Comparison of ENCODE assay signal across 22 cellular contexts in the genomic region with DNA sequence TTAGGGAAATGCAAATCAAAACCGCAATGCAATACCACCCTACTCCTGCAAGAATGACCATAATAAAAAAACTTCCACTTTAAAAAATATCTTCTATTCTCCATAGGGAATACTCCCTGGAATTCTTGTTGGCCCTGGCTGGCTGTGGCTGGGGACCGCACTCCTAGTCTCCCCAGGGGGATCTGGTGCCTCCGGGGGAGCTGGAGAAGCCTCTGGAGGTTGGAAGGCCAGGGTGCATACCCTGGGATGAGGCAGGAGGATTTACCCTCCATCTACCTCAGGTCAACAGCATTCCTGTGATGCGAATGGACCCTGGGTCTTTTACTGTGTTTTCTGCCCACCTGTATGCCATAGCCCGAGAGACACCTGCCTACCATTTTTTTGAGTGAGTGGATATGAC.
"Had no signal": no experiment of that assay in that cellular context is flagged by ENCODE, and none has a peak within 500 bp of the region (broad histone marks: within the 10 kb centered on the region; RNA-seq: fewer than 3 reads in every experiment).

No MANE protein-coding gene starts in this region.

- H3K27ac Mint-ChIP-seq: dendritic cell treated with granulocyte-macrophage colony-stimulating factor and Interleukin-4, amounts not matched to agents 40 ng/mL and 50 ng/mL, for 4 days; effector memory CD8-positive, alpha-beta T cell had no signal

- H3K4me3 ChIP-seq: colonic mucosa, coronary artery, dorsolateral prefrontal cortex, esophagus muscularis mucosa, esophagus squamous epithelium, gastrocnemius medialis, gastroesophageal sphincter, heart left ventricle, heart right ventricle had no signal

- H3K9me3 Mint-ChIP-seq: dendritic cell treated with granulocyte-macrophage colony-stimulating factor and Interleukin-4, amounts not matched to agents 40 ng/mL and 50 ng/mL, for 4 days; effector memory CD8-positive, alpha-beta T cell had no signal

- H3K27ac ChIP-seq: colonic mucosa, coronary artery, epithelial cell of prostate, esophagus muscularis mucosa, foreskin keratinocyte, gastrocnemius medialis, gastroesophageal sphincter, heart left ventricle, heart right ventricle had no signal

- H3K4me3 Mint-ChIP-seq: dendritic cell treated with granulocyte-macrophage colony-stimulating factor and Interleukin-4, amounts not matched to agents 40 ng/mL and 50 ng/mL, for 4 days; effector memory CD8-positive, alpha-beta T cell had no signal

- DNase-seq: colonic mucosa; cortex of kidney; dermis blood vessel endothelial cell; dorsolateral prefrontal cortex; effector CD4-positive, alpha-beta T cell; effector CD8-positive, alpha-beta T cell; effector memory CD4-positive, alpha-beta T cell; effector memory CD8-positive, alpha-beta T cell; erythroblast; esophagus squamous epithelium; foreskin fibroblast; foreskin keratinocyte; foreskin melanocyte; gastrocnemius medialis; glutamatergic neuron; heart left ventricle; heart right ventricle had no signal

- H3K27me3 ChIP-seq: colonic mucosa, foreskin keratinocyte had no signal

- H3K4me1 ChIP-seq: colonic mucosa, esophagus muscularis mucosa, foreskin keratinocyte, gastrocnemius medialis, gastroesophageal sphincter had no signal

- H3K36me3 ChIP-seq: colonic mucosa, esophagus muscularis mucosa, esophagus squamous epithelium, gastrocnemius medialis, gastroesophageal sphincter, heart left ventricle, heart right ventricle had no signal

- H3K9me3 ChIP-seq: colonic mucosa, esophagus muscularis mucosa, esophagus squamous epithelium, gastrocnemius medialis, gastroesophageal sphincter, heart left ventricle, heart right ventricle had no signal
